In the genomic region with DNA sequence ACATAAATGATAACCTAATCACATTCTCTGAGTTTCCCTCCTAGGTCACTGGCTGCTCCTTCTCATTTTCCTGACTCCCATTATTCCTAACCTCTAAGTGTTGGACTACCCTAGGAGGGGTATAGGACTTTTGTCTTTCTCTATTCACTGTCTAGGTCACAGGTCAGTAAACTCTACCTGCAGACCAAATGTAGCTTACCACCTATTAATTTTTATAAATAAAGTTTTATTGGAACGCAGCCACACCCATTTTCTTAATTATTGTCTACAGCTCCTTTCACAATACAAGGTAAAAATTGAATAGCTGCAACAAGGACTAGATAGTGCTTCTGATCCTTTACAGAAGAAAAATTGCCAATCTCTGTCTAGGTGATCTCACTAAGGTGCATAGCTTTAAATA, we compare ENCODE assay signal across 35 cellular contexts.
"Had no signal": no experiment of that assay in that cellular context is flagged by ENCODE, and none has a peak within 500 bp of the region (broad histone marks: within the 10 kb centered on the region; RNA-seq: fewer than 3 reads in every experiment).

No MANE protein-coding gene starts in this region.

- H3K4me2 ChIP-seq: KMS-11 had no signal

- H3K9ac ChIP-seq: KMS-11 had no signal

- H3K4me3 ChIP-seq: MG63 had no signal

- H3K27ac ChIP-seq: KMS-11 had no signal

- H3K36me3 ChIP-seq: MG63 had no signal

- H3K27me3 ChIP-seq: MG63 had no signal

- DNase-seq: Karpas-422, Kasumi-1, MG63, MM.1S, MV-4-11, NCI-H1048, NCI-H1092, NCI-H1092 treated with DMSO at 0.1 percent for 48 hours, NCI-H1105, NCI-H1105 treated with DMSO at 0.1 percent for 48 hours, NCI-H1417, NCI-H1436, NCI-H1436 treated with DMSO at 0.1 percent for 48 hours, NCI-H146, NCI-H1694, NCI-H1694 treated with DMSO at 0.1 percent for 48 hours, NCI-H187, NCI-H187 treated with DMSO at 0.1 percent for 48 hours, NCI-H1930, NCI-H2029, NCI-H2029 treated with DMSO at 0.1 percent for 48 hours, NCI-H2081, NCI-H2081 treated with DMSO at 0.1 percent for 48 hours, NCI-H2107, NCI-H2171, NCI-H2171 treated with DMSO at 0.1 percent for 48 hours, NCI-H2227 treated with DMSO at 0.1 percent for 48 hours, NCI-H226, NCI-H345, NCI-H446, NCI-H446 treated with DMSO at 0.1 percent for 48 hours, NCI-H510A, NCI-H510A treated with DMSO at 0.1 percent for 48 hours, NCI-H524 had no signal

- H3K9me3 ChIP-seq: MG63 had no signal
